7 cellular contexts compared by ENCODE assay signal in the genomic region with DNA sequence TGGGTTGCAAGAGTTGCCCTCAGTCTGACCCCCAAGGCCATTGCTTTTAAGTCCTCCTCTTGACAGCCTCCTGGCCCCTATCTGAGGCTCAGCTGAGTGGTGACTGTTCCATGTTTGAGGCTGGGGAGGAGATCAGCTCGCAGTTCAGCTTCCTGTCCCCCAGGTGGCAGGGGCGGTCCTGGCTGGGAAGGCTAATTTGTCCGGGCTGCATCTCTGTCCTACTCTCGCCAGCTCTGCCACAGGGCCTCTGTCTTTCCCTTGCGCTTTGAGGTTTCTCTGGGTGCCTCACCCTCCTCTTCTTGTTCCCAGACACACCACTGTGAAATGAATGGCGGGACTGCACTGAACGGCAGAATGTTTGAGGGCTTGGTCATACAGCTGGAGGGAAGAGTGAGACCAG.
DNase-seq lines count a peak whose midpoint lies in the region; ATAC-seq and TF ChIP-seq lines count a peak whose summit lies in the region.

No MANE protein-coding gene starts in this region.

- H3K27me3 ChIP-seq in esophagus muscularis mucosa = peaks cover 0 to 20% (median 0%) of the 10 kb centered on the region in 4 donors

- peak; percentile 31 for TF ChIP-seq CTCF in GM10248 (IDR thresholded peaks at IDR 0.05; ENCODE audit: control extremely low read depth, extremely low read depth, low read depth, missing control alignments)
- peak; percentile 61 for TF ChIP-seq CTCF in glutamatergic neuron (IDR thresholded peaks at IDR 0.05; ENCODE audit: partially characterized antibody, unreplicated experiment)
- no peak for TF ChIP-seq CTCF in esophagus muscularis mucosa (IDR thresholded peaks at IDR 0.05)

- H3K4me3 ChIP-seq in esophagus muscularis mucosa = no peak overlapping the region

- no peak for ATAC-seq in GM19395 (IDR thresholded peaks at IDR 0.05; ENCODE audit: unreplicated experiment)

- H3K27ac Mint-ChIP-seq in glutamatergic neuron (ENCODE audit: unreplicated experiment) (peak overlapping the region; percentile 20), immature natural killer cell (no peak overlapping the region)

- no peaks in the 10 kb centered on the region for H3K36me3 ChIP-seq in esophagus muscularis mucosa

- peaks cover 17% of the 10 kb centered on the region for H3K9me3 Mint-ChIP-seq in glutamatergic neuron (ENCODE audit: unreplicated experiment)
- H3K9me3 Mint-ChIP-seq in immature natural killer cell = no peaks in the 10 kb centered on the region

- no peaks in the 10 kb centered on the region for H3K4me1 ChIP-seq in esophagus muscularis mucosa

- POLR2A ChIA-PET in GM10248 (lab: Yijun Ruan, JAX) = no interaction called here

- H3K27me3 Mint-ChIP-seq in glutamatergic neuron (ENCODE audit: unreplicated experiment) (peaks cover 8% of the 10 kb centered on the region), immature natural killer cell (ENCODE audit: low read depth in 3 of 3) (peaks cover 3 to 4% (median 4%) of the 10 kb centered on the region in 3 donors)

- H3K27ac ChIP-seq in esophagus muscularis mucosa (replicated peaks in 1 of 4) = no peak overlapping the region

- H3K4me3 Mint-ChIP-seq in glutamatergic neuron (ENCODE audit: unreplicated experiment) (no peak overlapping the region), immature natural killer cell (no peak overlapping the region)

- no peaks in the 10 kb centered on the region for H3K9me3 ChIP-seq in esophagus muscularis mucosa

- H3K36me3 Mint-ChIP-seq in glutamatergic neuron (ENCODE audit: unreplicated experiment) (no peaks in the 10 kb centered on the region), immature natural killer cell (no peaks in the 10 kb centered on the region)

- no peak for TF ChIP-seq EP300 in esophagus muscularis mucosa (IDR thresholded peaks at IDR 0.05)

- intact Hi-C loops in esophagus muscularis mucosa (cut with DNase I) = no loop called here

- DNase-seq in GM10248 (ENCODE audit: extremely low spot score) = peak; percentile 29
- peak; percentile 17 to 23 for DNase-seq in Kasumi-1 (lab: John Stamatoyannopoulos, UW)
- peak; percentile 41 to 67 for DNase-seq in SHP77 (lab: John Stamatoyannopoulos, UW)
- DNase-seq in glutamatergic neuron = peak; percentile 82
- DNase-seq in immature natural killer cell = no peak
- DNase-seq in esophagus muscularis mucosa (ENCODE audit: extremely low spot score) = no peak

- no peak for TF ChIP-seq POLR2A in esophagus muscularis mucosa (IDR thresholded peaks at IDR 0.05; ENCODE audit: low read depth)

- H3K4me1 Mint-ChIP-seq in glutamatergic neuron (ENCODE audit: low read depth, unreplicated experiment) = peaks cover 29% of the 10 kb centered on the region
- no peaks in the 10 kb centered on the region for H3K4me1 Mint-ChIP-seq in immature natural killer cell

- CTCF ChIA-PET in GM10248 (lab: Yijun Ruan, JAX) = interaction anchor here (0.5 to 1.2 kb wide), 3 partner anchors 9 to 1412 kb away, joined by 3 read pairs; no protein-coding TSS in a partner anchor

- 38% methylated on average over 7 of the region's 7 CpGs for WGBS in esophagus muscularis mucosa

Comparison
In these comparisons a context has a peak if more than half of its experiments do, and no peak if none do; other contexts are left out.
1. DNase-seq: peak in GM10248 (single experiment), Kasumi-1 (2 of 2), SHP77 (2 of 2) and glutamatergic neuron (single experiment); none in immature natural killer cell (0 of 3) and esophagus muscularis mucosa (single experiment).
2. CTCF ChIP-seq: peak in GM10248 (single experiment) and glutamatergic neuron (single experiment); none in esophagus muscularis mucosa (0 of 3).